ENCODE assay signal across 1 cellular context in the genomic region with DNA sequence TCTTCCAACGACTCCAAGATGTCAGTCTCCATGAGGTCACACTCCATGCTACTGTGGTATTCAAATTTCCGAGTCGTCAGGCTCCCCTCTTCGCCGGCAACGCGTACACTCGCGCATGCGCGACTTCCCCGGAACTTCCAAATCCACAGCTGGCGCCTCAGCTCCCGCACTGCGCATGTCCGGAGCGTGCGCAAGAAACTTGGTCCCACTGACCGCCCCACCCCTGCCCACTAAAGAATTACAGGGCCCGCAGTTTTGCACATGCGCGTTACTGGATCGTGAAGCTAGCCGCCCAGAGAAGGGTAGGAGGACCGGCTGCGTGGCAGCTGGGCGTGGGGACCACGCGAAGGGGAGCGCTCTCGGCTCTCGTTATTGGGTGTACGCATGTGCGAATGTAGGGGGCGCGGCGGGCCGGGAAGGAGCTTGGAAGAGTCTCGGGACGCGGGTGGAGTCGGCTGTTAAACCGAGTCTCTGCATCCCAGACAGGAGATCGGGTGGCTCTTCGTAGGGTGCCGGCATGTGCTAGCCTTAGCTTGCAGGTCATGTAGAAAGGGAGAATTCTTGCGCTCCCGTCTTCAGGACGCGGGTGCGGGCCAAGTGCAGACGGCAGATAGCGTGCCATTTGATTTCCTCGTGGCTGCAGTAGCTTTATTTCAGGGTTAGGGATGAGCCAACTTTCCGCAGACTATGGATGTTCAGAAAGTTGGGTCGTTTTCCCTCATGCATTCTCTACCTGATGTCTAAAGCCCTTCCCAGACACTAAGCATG.
TF ChIP-seq lines count a peak whose summit lies in the region.

FAM98A (minus strand) TSS at position 125 of the 768 bp plus-strand sequence; CDS start at position 47, 78 bp downstream.

TF ChIP-seq in K562, 482 proteins besides CTCF, POLR2A, EP300 and RAD21 (continued from another document):
- TF ChIP-seq, protein P1, sequence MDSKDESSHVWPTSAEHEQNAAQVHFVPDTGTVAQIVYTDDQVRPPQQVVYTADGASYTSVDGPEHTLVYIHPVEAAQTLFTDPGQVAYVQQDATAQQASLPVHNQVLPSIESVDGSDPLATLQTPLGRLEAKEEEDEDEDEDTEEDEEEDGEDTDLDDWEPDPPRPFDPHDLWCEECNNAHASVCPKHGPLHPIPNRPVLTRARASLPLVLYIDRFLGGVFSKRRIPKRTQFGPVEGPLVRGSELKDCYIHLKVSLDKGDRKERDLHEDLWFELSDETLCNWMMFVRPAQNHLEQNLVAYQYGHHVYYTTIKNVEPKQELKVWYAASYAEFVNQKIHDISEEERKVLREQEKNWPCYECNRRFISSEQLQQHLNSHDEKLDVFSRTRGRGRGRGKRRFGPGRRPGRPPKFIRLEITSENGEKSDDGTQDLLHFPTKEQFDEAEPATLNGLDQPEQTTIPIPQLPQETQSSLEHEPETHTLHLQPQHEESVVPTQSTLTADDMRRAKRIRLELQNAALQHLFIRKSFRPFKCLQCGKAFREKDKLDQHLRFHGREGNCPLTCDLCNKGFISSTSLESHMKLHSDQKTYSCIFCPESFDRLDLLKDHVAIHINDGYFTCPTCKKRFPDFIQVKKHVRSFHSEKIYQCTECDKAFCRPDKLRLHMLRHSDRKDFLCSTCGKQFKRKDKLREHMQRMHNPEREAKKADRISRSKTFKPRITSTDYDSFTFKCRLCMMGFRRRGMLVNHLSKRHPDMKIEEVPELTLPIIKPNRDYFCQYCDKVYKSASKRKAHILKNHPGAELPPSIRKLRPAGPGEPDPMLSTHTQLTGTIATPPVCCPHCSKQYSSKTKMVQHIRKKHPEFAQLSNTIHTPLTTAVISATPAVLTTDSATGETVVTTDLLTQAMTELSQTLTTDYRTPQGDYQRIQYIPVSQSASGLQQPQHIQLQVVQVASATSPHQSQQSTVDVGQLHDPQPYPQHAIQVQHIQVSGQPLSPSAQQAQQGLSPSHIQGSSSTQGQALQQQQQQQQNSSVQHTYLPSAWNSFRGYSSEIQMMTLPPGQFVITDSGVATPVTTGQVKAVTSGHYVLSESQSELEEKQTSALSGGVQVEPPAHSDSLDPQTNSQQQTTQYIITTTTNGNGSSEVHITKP (IDR thresholded peaks at IDR 0.05; ENCODE audit: partially characterized antibody) = peak; percentile 88
- TF ChIP-seq PHF8 (IDR thresholded peaks at IDR 0.05; ENCODE audit: borderline replicate concordance, low read length) (peak; percentile 63; the same call in 1 of the 2 replicates), GABPB1 (CRISPR knock-in tag; IDR thresholded peaks at IDR 0.05) (peak; percentile 82), NFE2 (IDR thresholded peaks at IDR 0.05; ENCODE audit: low read depth) (no peak), KDM5B (IDR thresholded peaks at IDR 0.05; ENCODE audit: insufficient replicate concordance, low read depth, low read length) (peak; percentile 81), CREB1 (IDR thresholded peaks at IDR 0.05) (0 out of 2 replicates have a peak, but pooled peaks have one; percentile 18), CREB1 (CRISPR knock-in tag; IDR thresholded peaks at IDR 0.05) (peak; percentile 69), FOXK2 (conservative IDR thresholded peaks at IDR 0.05 in 1 of 2, IDR thresholded peaks at IDR 0.05 in 1 of 2; ENCODE audit: low read depth in 2 of 2) (peak in 1 of 2 experiments; percentile 26; a peak in 1 of 4 replicates), ZKSCAN8 (CRISPR knock-in tag; IDR thresholded peaks at IDR 0.05) (no peak), SIN3A (IDR thresholded peaks at IDR 0.05; ENCODE audit: borderline replicate concordance in 2 of 2, control insufficient read depth in 1 of 2, low read depth in 2 of 2, low read length in 2 of 2) (0 out of 4 replicates have a peak, but pooled peaks of 1 of the 2 experiments have one; percentile 6), ZNF232 (CRISPR knock-in tag; IDR thresholded peaks at IDR 0.05) (peak; percentile 92), POU5F1 (IDR thresholded peaks at IDR 0.05; ENCODE audit: borderline replicate concordance, low read depth, low read length, partially characterized antibody) (peak; percentile 78), CREM (IDR thresholded peaks at IDR 0.05; ENCODE audit: low read depth) (peak; percentile 54), CTBP1 (IDR thresholded peaks at IDR 0.05; ENCODE audit: borderline replicate concordance) (peak; percentile 56), TOE1 (IDR thresholded peaks at IDR 0.05; ENCODE audit: borderline replicate concordance) (peak; percentile 14; the same call in 1 of the 2 replicates), TOE1 (CRISPR knock-in tag; IDR thresholded peaks at IDR 0.05; ENCODE audit: borderline replicate concordance, low read depth) (peak; percentile 77; the same call in 1 of the 2 replicates), E2F6 (IDR thresholded peaks at IDR 0.05; ENCODE audit: borderline replicate concordance in 1 of 2, extremely low read depth in 1 of 2, insufficient read depth in 1 of 2, insufficient read length in 1 of 2, low read depth in 1 of 2, low read length in 1 of 2, poor library complexity in 1 of 2, severe bottlenecking in 1 of 2) (peak; percentile 78 to 86), SMAD4 (CRISPR knock-in tag; conservative IDR thresholded peaks at IDR 0.05) (peak; percentile 63; the same call in 1 of the 2 replicates), CREB3L1 (IDR thresholded peaks at IDR 0.05; ENCODE audit: borderline replicate concordance, low read depth) (peak; percentile 97), IRF1 (CRISPR knock-in tag; IDR thresholded peaks at IDR 0.05; ENCODE audit: borderline replicate concordance) (0 out of 2 replicates have a peak, but pooled peaks have one; percentile 64), CEBPG (CRISPR knock-in tag; IDR thresholded peaks at IDR 0.05) (0 out of 2 replicates have a peak, but pooled peaks have one; percentile 32), CEBPG (tag; conservative IDR thresholded peaks at IDR 0.05 in 1 of 2, IDR thresholded peaks at IDR 0.05 in 1 of 2) (no peak), STAT5B (CRISPR knock-in tag; IDR thresholded peaks at IDR 0.05) (no peak), ATF7 (IDR thresholded peaks at IDR 0.05) (peak; percentile 83), SP1 (CRISPR knock-in tag; IDR thresholded peaks at IDR 0.05) (peak; percentile 73), ZNF224 (CRISPR knock-in tag; IDR thresholded peaks at IDR 0.05) (peak; percentile 91), TEAD2 (tag; IDR thresholded peaks at IDR 0.05) (0 out of 2 replicates have a peak, but pooled peaks have one; percentile 13), SRF (CRISPR knock-in tag; IDR thresholded peaks at IDR 0.05) (peak in 1 of 2 experiments; percentile 76; a peak in 1 of 4 replicates), FOXP1 (CRISPR knock-in tag; IDR thresholded peaks at IDR 0.05) (peak; percentile 97), SAP30 (IDR thresholded peaks at IDR 0.05; ENCODE audit: borderline replicate concordance, insufficient read depth, low read depth, low read length, poor library complexity, severe bottlenecking) (peak; percentile 25), ZKSCAN3 (CRISPR knock-in tag; IDR thresholded peaks at IDR 0.05) (no peak), SIX5 (IDR thresholded peaks at IDR 0.05; ENCODE audit: borderline replicate concordance in 1 of 2, insufficient read depth in 1 of 2, low read depth in 1 of 2, low read length in 2 of 2) (0 out of 4 replicates have a peak, but pooled peaks of 1 of the 2 experiments have one; percentile 6), L3MBTL2 (IDR thresholded peaks at IDR 0.05) (peak; percentile 98), FOXK1 (CRISPR knock-in tag; IDR thresholded peaks at IDR 0.05; ENCODE audit: borderline replicate concordance) (0 out of 2 replicates have a peak, but pooled peaks have one; percentile 69), ZNF511 (CRISPR knock-in tag; IDR thresholded peaks at IDR 0.05) (peak; percentile 96), ZNF124 (CRISPR knock-in tag; IDR thresholded peaks at IDR 0.05) (no peak)
- TF ChIP-seq, protein P2, sequence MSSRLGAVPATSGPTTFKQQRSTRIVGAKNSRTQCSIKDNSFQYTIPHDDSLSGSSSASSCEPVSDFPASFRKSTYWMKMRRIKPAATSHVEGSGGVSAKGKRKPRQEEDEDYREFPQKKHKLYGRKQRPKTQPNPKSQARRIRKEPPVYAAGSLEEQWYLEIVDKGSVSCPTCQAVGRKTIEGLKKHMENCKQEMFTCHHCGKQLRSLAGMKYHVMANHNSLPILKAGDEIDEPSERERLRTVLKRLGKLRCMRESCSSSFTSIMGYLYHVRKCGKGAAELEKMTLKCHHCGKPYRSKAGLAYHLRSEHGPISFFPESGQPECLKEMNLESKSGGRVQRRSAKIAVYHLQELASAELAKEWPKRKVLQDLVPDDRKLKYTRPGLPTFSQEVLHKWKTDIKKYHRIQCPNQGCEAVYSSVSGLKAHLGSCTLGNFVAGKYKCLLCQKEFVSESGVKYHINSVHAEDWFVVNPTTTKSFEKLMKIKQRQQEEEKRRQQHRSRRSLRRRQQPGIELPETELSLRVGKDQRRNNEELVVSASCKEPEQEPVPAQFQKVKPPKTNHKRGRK (tag; IDR thresholded peaks at IDR 0.05) = no peak
- TF ChIP-seq, protein P3, sequence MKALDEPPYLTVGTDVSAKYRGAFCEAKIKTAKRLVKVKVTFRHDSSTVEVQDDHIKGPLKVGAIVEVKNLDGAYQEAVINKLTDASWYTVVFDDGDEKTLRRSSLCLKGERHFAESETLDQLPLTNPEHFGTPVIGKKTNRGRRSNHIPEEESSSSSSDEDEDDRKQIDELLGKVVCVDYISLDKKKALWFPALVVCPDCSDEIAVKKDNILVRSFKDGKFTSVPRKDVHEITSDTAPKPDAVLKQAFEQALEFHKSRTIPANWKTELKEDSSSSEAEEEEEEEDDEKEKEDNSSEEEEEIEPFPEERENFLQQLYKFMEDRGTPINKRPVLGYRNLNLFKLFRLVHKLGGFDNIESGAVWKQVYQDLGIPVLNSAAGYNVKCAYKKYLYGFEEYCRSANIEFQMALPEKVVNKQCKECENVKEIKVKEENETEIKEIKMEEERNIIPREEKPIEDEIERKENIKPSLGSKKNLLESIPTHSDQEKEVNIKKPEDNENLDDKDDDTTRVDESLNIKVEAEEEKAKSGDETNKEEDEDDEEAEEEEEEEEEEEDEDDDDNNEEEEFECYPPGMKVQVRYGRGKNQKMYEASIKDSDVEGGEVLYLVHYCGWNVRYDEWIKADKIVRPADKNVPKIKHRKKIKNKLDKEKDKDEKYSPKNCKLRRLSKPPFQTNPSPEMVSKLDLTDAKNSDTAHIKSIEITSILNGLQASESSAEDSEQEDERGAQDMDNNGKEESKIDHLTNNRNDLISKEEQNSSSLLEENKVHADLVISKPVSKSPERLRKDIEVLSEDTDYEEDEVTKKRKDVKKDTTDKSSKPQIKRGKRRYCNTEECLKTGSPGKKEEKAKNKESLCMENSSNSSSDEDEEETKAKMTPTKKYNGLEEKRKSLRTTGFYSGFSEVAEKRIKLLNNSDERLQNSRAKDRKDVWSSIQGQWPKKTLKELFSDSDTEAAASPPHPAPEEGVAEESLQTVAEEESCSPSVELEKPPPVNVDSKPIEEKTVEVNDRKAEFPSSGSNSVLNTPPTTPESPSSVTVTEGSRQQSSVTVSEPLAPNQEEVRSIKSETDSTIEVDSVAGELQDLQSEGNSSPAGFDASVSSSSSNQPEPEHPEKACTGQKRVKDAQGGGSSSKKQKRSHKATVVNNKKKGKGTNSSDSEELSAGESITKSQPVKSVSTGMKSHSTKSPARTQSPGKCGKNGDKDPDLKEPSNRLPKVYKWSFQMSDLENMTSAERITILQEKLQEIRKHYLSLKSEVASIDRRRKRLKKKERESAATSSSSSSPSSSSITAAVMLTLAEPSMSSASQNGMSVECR (CRISPR knock-in tag; IDR thresholded peaks at IDR 0.05) = peak; percentile 47; the same call in 1 of the 2 replicates
- TF ChIP-seq, protein P4, sequence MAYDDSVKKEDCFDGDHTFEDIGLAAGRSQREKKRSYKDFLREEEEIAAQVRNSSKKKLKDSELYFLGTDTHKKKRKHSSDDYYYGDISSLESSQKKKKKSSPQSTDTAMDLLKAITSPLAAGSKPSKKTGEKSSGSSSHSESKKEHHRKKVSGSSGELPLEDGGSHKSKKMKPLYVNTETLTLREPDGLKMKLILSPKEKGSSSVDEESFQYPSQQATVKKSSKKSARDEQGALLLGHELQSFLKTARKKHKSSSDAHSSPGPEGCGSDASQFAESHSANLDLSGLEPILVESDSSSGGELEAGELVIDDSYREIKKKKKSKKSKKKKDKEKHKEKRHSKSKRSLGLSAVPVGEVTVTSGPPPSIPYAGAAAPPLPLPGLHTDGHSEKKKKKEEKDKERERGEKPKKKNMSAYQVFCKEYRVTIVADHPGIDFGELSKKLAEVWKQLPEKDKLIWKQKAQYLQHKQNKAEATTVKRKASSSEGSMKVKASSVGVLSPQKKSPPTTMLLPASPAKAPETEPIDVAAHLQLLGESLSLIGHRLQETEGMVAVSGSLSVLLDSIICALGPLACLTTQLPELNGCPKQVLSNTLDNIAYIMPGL (CRISPR knock-in tag; IDR thresholded peaks at IDR 0.05) = peak; percentile 77; the same call in 1 of the 2 replicates
TF ChIP-seq in K562: peak in this region for 108.
